ENCODE assay signal across 10 cellular contexts in the genomic region with DNA sequence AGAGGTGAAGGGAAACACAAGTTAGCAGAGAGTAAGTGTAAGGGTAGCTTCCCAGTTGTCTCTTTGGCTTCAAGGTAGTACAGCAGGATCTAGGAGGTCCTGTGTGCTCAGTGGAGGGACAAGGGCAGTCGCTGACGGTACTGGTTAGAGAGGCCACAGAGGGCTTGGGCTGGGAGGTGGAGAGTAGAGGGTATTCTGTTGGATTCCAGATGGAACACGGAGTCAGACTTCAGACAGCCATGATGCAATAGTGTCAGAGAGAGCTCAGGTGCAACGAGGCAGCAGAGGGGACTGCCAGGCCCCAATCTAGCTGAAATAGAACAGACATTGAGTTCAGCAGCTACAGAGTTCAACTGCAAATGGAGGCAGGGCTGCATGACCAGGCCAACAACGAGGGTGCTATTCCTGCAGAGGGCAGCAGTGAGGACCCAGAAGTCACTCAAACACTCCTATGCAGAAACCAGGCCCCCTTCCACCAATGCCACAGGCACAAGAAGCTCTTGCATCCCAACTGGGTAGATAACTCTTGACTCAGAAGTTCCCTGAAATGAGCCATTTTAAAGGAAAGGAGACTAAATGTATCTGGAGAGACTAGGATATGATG.
A peak's percentile ranks its signal among the peaks of the same experiment; 100 is the strongest.
DNase-seq lines count a peak whose midpoint lies in the region; ATAC-seq and TF ChIP-seq lines count a peak whose summit lies in the region.
"Had no signal": no experiment of that assay in that cellular context is flagged by ENCODE, and none has a peak within 500 bp of the region (broad histone marks: within the 10 kb centered on the region; RNA-seq: fewer than 3 reads in every experiment).

No MANE protein-coding gene starts in this region.

- DNase-seq in GM10266 (ENCODE audit: extremely low spot score), result peak; percentile 26
- peak; percentile 48 for DNase-seq in NCI-H69 (lab: John Stamatoyannopoulos, UW)
- peak; percentile 49 for DNase-seq in iPS DF 4.7 (ENCODE audit: extremely low read depth, low spot score)
- DNase-seq in NCI-H2107 treated with DMSO at 0.1 percent for 48 hours (lab: John Stamatoyannopoulos, UW; ENCODE audit: unreplicated experiment), result no peak
- no peak for DNase-seq in mesenteric fat pad (ENCODE audit: low spot score)
- no peak for DNase-seq in nucleus accumbens (lab: John Stamatoyannopoulos, UW)
- DNase-seq: adrenal gland, HCEC 1CT had no signal

- peak; percentile 74 for ATAC-seq in GM21723 (IDR thresholded peaks at IDR 0.05; ENCODE audit: unreplicated experiment)
- ATAC-seq in GM18870 (IDR thresholded peaks at IDR 0.05; ENCODE audit: unreplicated experiment), result no peak

- peak; percentile 45 for TF ChIP-seq CTCF in GM10266 (IDR thresholded peaks at IDR 0.05; ENCODE audit: control insufficient read depth, insufficient read depth, low read depth, missing control alignments)

Comparison
In these comparisons a context has a peak if more than half of its experiments do, and no peak if none do; other contexts are left out.
1. DNase-seq: peak in GM10266 (single experiment), NCI-H69 (single experiment) and iPS DF 4.7 (single experiment); none in NCI-H2107 treated with DMSO at 0.1 percent for 48 hours (single experiment), mesenteric fat pad (single experiment) and nucleus accumbens (0 of 56).